In genomic region chr10:102422586-102423129, GRCh38 we compare ENCODE assay signal across 1 cellular context.
TF ChIP-seq lines count a peak whose summit lies in the region.

No MANE protein-coding gene starts in this region.

TF ChIP-seq in WTC11, 78 proteins besides CTCF, POLR2A, EP300 and RAD21 (continued from another document and continues in another):
- TF ChIP-seq NR3C1 (CRISPR knock-in tag; conservative IDR thresholded peaks at IDR 0.05; ENCODE audit: low read depth) (no peak), FOXK1 (CRISPR knock-in tag; IDR thresholded peaks at IDR 0.05) (peak; percentile 55; the same call in 1 of the 2 replicates), ESRRA (CRISPR knock-in tag; IDR thresholded peaks at IDR 0.05; ENCODE audit: borderline replicate concordance) (0 out of 2 replicates have a peak, but pooled peaks have one; percentile 40), JUN (CRISPR knock-in tag; IDR thresholded peaks at IDR 0.05) (0 out of 2 replicates have a peak, but pooled peaks have one; percentile 47), HMGXB4 (CRISPR knock-in tag; IDR thresholded peaks at IDR 0.05) (no peak; the same call in 1 of the 2 replicates), E2F5 (CRISPR knock-in tag; IDR thresholded peaks at IDR 0.05) (no peak), NFATC4 (CRISPR knock-in tag; IDR thresholded peaks at IDR 0.05) (no peak), FOXP1 (CRISPR knock-in tag; IDR thresholded peaks at IDR 0.05; ENCODE audit: borderline replicate concordance) (peak; percentile 75), OVOL2 (CRISPR knock-in tag; IDR thresholded peaks at IDR 0.05; ENCODE audit: borderline replicate concordance) (no peak), GABPB1 (CRISPR knock-in tag; IDR thresholded peaks at IDR 0.05) (peak; percentile 56), NR1H2 (CRISPR knock-in tag; IDR thresholded peaks at IDR 0.05) (no peak), TP53 (CRISPR knock-in tag; IDR thresholded peaks at IDR 0.05) (0 out of 2 replicates have a peak, but pooled peaks have one; percentile 29), CDX4 (CRISPR knock-in tag; IDR thresholded peaks at IDR 0.05; ENCODE audit: borderline replicate concordance) (no peak), ZNF671 (CRISPR knock-in tag; IDR thresholded peaks at IDR 0.05) (no peak), PREB (CRISPR knock-in tag; IDR thresholded peaks at IDR 0.05; ENCODE audit: borderline replicate concordance) (no peak), ZBTB21 (CRISPR knock-in tag; IDR thresholded peaks at IDR 0.05; ENCODE audit: borderline replicate concordance) (peak; percentile 90), ATF1 (CRISPR knock-in tag; IDR thresholded peaks at IDR 0.05) (no peak), MAX (CRISPR knock-in tag; IDR thresholded peaks at IDR 0.05) (peak; percentile 97), NFYB (CRISPR knock-in tag; conservative IDR thresholded peaks at IDR 0.05; ENCODE audit: low read depth) (no peak; the same call in 1 of the 2 replicates), EMX1 (CRISPR knock-in tag; IDR thresholded peaks at IDR 0.05) (no peak), GTF2I (CRISPR knock-in tag; conservative IDR thresholded peaks at IDR 0.05) (no peak), ZNF512 (CRISPR knock-in tag; IDR thresholded peaks at IDR 0.05; ENCODE audit: borderline replicate concordance) (no peak), USF1 (CRISPR knock-in tag; IDR thresholded peaks at IDR 0.05) (peak; percentile 57), PRDM15 (CRISPR knock-in tag; IDR thresholded peaks at IDR 0.05) (no peak; the same call in 1 of the 2 replicates)
- TF ChIP-seq, protein P1, sequence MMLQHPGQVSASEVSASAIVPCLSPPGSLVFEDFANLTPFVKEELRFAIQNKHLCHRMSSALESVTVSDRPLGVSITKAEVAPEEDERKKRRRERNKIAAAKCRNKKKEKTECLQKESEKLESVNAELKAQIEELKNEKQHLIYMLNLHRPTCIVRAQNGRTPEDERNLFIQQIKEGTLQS (CRISPR knock-in tag; conservative IDR thresholded peaks at IDR 0.05) = no peak
- TF ChIP-seq, protein P2, sequence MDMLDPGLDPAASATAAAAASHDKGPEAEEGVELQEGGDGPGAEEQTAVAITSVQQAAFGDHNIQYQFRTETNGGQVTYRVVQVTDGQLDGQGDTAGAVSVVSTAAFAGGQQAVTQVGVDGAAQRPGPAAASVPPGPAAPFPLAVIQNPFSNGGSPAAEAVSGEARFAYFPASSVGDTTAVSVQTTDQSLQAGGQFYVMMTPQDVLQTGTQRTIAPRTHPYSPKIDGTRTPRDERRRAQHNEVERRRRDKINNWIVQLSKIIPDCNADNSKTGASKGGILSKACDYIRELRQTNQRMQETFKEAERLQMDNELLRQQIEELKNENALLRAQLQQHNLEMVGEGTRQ (CRISPR knock-in tag; IDR thresholded peaks at IDR 0.05) = peak; percentile 48; the same call in 1 of the 2 replicates
- TF ChIP-seq, protein P3, sequence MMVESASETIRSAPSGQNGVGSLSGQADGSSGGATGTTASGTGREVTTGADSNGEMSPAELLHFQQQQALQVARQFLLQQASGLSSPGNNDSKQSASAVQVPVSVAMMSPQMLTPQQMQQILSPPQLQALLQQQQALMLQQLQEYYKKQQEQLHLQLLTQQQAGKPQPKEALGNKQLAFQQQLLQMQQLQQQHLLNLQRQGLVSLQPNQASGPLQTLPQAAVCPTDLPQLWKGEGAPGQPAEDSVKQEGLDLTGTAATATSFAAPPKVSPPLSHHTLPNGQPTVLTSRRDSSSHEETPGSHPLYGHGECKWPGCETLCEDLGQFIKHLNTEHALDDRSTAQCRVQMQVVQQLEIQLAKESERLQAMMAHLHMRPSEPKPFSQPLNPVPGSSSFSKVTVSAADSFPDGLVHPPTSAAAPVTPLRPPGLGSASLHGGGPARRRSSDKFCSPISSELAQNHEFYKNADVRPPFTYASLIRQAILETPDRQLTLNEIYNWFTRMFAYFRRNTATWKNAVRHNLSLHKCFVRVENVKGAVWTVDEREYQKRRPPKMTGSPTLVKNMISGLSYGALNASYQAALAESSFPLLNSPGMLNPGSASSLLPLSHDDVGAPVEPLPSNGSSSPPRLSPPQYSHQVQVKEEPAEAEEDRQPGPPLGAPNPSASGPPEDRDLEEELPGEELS (CRISPR knock-in tag; IDR thresholded peaks at IDR 0.05) = peak; percentile 83; the same call in 1 of the 2 replicates
- TF ChIP-seq, protein P4, sequence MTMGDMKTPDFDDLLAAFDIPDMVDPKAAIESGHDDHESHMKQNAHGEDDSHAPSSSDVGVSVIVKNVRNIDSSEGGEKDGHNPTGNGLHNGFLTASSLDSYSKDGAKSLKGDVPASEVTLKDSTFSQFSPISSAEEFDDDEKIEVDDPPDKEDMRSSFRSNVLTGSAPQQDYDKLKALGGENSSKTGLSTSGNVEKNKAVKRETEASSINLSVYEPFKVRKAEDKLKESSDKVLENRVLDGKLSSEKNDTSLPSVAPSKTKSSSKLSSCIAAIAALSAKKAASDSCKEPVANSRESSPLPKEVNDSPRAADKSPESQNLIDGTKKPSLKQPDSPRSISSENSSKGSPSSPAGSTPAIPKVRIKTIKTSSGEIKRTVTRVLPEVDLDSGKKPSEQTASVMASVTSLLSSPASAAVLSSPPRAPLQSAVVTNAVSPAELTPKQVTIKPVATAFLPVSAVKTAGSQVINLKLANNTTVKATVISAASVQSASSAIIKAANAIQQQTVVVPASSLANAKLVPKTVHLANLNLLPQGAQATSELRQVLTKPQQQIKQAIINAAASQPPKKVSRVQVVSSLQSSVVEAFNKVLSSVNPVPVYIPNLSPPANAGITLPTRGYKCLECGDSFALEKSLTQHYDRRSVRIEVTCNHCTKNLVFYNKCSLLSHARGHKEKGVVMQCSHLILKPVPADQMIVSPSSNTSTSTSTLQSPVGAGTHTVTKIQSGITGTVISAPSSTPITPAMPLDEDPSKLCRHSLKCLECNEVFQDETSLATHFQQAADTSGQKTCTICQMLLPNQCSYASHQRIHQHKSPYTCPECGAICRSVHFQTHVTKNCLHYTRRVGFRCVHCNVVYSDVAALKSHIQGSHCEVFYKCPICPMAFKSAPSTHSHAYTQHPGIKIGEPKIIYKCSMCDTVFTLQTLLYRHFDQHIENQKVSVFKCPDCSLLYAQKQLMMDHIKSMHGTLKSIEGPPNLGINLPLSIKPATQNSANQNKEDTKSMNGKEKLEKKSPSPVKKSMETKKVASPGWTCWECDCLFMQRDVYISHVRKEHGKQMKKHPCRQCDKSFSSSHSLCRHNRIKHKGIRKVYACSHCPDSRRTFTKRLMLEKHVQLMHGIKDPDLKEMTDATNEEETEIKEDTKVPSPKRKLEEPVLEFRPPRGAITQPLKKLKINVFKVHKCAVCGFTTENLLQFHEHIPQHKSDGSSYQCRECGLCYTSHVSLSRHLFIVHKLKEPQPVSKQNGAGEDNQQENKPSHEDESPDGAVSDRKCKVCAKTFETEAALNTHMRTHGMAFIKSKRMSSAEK (CRISPR knock-in tag; IDR thresholded peaks at IDR 0.05; ENCODE audit: borderline replicate concordance) = no peak
- TF ChIP-seq, protein P5, sequence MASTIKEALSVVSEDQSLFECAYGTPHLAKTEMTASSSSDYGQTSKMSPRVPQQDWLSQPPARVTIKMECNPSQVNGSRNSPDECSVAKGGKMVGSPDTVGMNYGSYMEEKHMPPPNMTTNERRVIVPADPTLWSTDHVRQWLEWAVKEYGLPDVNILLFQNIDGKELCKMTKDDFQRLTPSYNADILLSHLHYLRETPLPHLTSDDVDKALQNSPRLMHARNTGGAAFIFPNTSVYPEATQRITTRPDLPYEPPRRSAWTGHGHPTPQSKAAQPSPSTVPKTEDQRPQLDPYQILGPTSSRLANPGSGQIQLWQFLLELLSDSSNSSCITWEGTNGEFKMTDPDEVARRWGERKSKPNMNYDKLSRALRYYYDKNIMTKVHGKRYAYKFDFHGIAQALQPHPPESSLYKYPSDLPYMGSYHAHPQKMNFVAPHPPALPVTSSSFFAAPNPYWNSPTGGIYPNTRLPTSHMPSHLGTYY (CRISPR knock-in tag; IDR thresholded peaks at IDR 0.05) = no peak
